ENCODE assay signal across 17 cellular contexts in genomic region chr1:172838681-172839313, GRCh38.
A peak's percentile ranks its signal among the peaks of the same experiment; 100 is the strongest.
DNase-seq lines count a peak whose midpoint lies in the region; ATAC-seq lines count a peak whose summit lies in the region.
"Had no signal": no experiment of that assay in that cellular context is flagged by ENCODE, and none has a peak within 500 bp of the region (broad histone marks: within the 10 kb centered on the region; RNA-seq: fewer than 3 reads in every experiment).

No MANE protein-coding gene starts in this region.

- no peak for DNase-seq in activated naive CD4-positive, alpha-beta T cell treated with anti-CD3 and anti-CD28 coated beads, Interleukin-2, amount 50 U/mL, for 16 hours
- DNase-seq in activated naive CD8-positive, alpha-beta T cell treated with anti-CD3 and anti-CD28 coated beads, Interleukin-2, amount 50 U/mL, for 24 hours, result no peak
- no peak for DNase-seq in stimulated activated naive CD8-positive, alpha-beta T cell treated with anti-CD3 and anti-CD28 coated beads, Interleukin-15, amount 100 ng/mL, for 72 hours
- DNase-seq in LoVo (ENCODE audit: low spot score), result no peak
- DNase-seq: amygdala, HCEC 1CT, head of caudate nucleus, NCI-H146, NCI-H524, WERI-Rb-1 had no signal

- no peak overlapping the region for H3K27ac Mint-ChIP-seq in activated naive CD4-positive, alpha-beta T cell treated with anti-CD3 and anti-CD28 coated beads, Interleukin-2, amount 50 U/mL, for 24 hours
- peak overlapping the region; percentile 72 for H3K27ac Mint-ChIP-seq in activated naive CD8-positive, alpha-beta T cell treated with anti-CD3 and anti-CD28 coated beads, Interleukin-2, amount 50 U/mL, for 24 hours
- no peak overlapping the region for H3K27ac Mint-ChIP-seq in stimulated activated naive CD8-positive, alpha-beta T cell treated with anti-CD3 and anti-CD28 coated beads, Interleukin-15, amount 100 ng/mL, for 72 hours
- H3K27ac Mint-ChIP-seq: mesothelial cell of epicardium had no signal

- H3K9me3 Mint-ChIP-seq in activated naive CD4-positive, alpha-beta T cell treated with anti-CD3 and anti-CD28 coated beads, Interleukin-2, amount 50 U/mL, for 24 hours, result no peaks in the 10 kb centered on the region
- no peaks in the 10 kb centered on the region for H3K9me3 Mint-ChIP-seq in activated naive CD8-positive, alpha-beta T cell treated with anti-CD3 and anti-CD28 coated beads, Interleukin-2, amount 50 U/mL, for 24 hours
- no peaks in the 10 kb centered on the region for H3K9me3 Mint-ChIP-seq in stimulated activated naive CD8-positive, alpha-beta T cell treated with anti-CD3 and anti-CD28 coated beads, Interleukin-15, amount 100 ng/mL, for 72 hours
- H3K9me3 Mint-ChIP-seq: mesothelial cell of epicardium had no signal

- H3K9me3 ChIP-seq in KOPT-K1 (ENCODE audit: insufficient read depth, low read length, poor library complexity, severe bottlenecking), result no peaks in the 10 kb centered on the region

- H3K27me3 Mint-ChIP-seq in activated naive CD4-positive, alpha-beta T cell treated with anti-CD3 and anti-CD28 coated beads, Interleukin-2, amount 50 U/mL, for 24 hours, result no peaks in the 10 kb centered on the region
- H3K27me3 Mint-ChIP-seq in activated naive CD8-positive, alpha-beta T cell treated with anti-CD3 and anti-CD28 coated beads, Interleukin-2, amount 50 U/mL, for 24 hours, result peaks cover 22% of the 10 kb centered on the region
- peaks cover 28% of the 10 kb centered on the region for H3K27me3 Mint-ChIP-seq in stimulated activated naive CD8-positive, alpha-beta T cell treated with anti-CD3 and anti-CD28 coated beads, Interleukin-15, amount 100 ng/mL, for 72 hours

- H3K4me3 Mint-ChIP-seq in activated naive CD4-positive, alpha-beta T cell treated with anti-CD3 and anti-CD28 coated beads, Interleukin-2, amount 50 U/mL, for 24 hours, result peak overlapping the region; percentile 45
- H3K4me3 Mint-ChIP-seq in activated naive CD8-positive, alpha-beta T cell treated with anti-CD3 and anti-CD28 coated beads, Interleukin-2, amount 50 U/mL, for 24 hours, result peak overlapping the region; percentile 32
- H3K4me3 Mint-ChIP-seq in stimulated activated naive CD8-positive, alpha-beta T cell treated with anti-CD3 and anti-CD28 coated beads, Interleukin-15, amount 100 ng/mL, for 72 hours, result peak overlapping the region; percentile 28 to 30
- H3K4me3 Mint-ChIP-seq: mesothelial cell of epicardium had no signal

- ATAC-seq in activated naive CD8-positive, alpha-beta T cell treated with anti-CD3 and anti-CD28 coated beads, Interleukin-2, amount 50 U/mL, for 24 hours, result no peak
- peak; percentile 21 for ATAC-seq in stimulated activated naive CD8-positive, alpha-beta T cell treated with anti-CD3 and anti-CD28 coated beads, Interleukin-15, amount 100 ng/mL, for 72 hours
- no peak for ATAC-seq in GM19324 (IDR thresholded peaks at IDR 0.05; ENCODE audit: low FRiP score, unreplicated experiment)
- ATAC-seq: sciatic nerve had no signal

- no peaks in the 10 kb centered on the region for H3K36me3 Mint-ChIP-seq in activated naive CD4-positive, alpha-beta T cell treated with anti-CD3 and anti-CD28 coated beads, Interleukin-2, amount 50 U/mL, for 24 hours
- no peaks in the 10 kb centered on the region for H3K36me3 Mint-ChIP-seq in activated naive CD8-positive, alpha-beta T cell treated with anti-CD3 and anti-CD28 coated beads, Interleukin-2, amount 50 U/mL, for 24 hours (ENCODE audit: low read depth)
- H3K36me3 Mint-ChIP-seq: mesothelial cell of epicardium had no signal

- H3K27ac ChIP-seq in KOPT-K1 (ENCODE audit: low read depth, low read length, poor library complexity, severe bottlenecking), result peak overlapping the region; percentile 46
- H3K27ac ChIP-seq: C4-2B, parathyroid adenoma, WERI-Rb-1 had no signal

- H3K36me3 ChIP-seq in KOPT-K1 (ENCODE audit: insufficient read depth, low read length), result no peaks in the 10 kb centered on the region
- H3K36me3 ChIP-seq: WERI-Rb-1 had no signal

- H3K4me1 Mint-ChIP-seq in activated naive CD4-positive, alpha-beta T cell treated with anti-CD3 and anti-CD28 coated beads, Interleukin-2, amount 50 U/mL, for 24 hours, result peaks cover 39% of the 10 kb centered on the region
- peaks cover 42% of the 10 kb centered on the region for H3K4me1 Mint-ChIP-seq in activated naive CD8-positive, alpha-beta T cell treated with anti-CD3 and anti-CD28 coated beads, Interleukin-2, amount 50 U/mL, for 24 hours
- peaks cover 48% of the 10 kb centered on the region for H3K4me1 Mint-ChIP-seq in stimulated activated naive CD8-positive, alpha-beta T cell treated with anti-CD3 and anti-CD28 coated beads, Interleukin-15, amount 100 ng/mL, for 72 hours
